ENCODE assay signal across 9 cellular contexts in genomic region chr10:60731134-60731883, GRCh38.
A peak's percentile ranks its signal among the peaks of the same experiment; 100 is the strongest.
DNase-seq lines count a peak whose midpoint lies in the region; ATAC-seq and TF ChIP-seq lines count a peak whose summit lies in the region.
"Had no signal": no experiment of that assay in that cellular context is flagged by ENCODE, and none has a peak within 500 bp of the region (broad histone marks: within the 10 kb centered on the region; RNA-seq: fewer than 3 reads in every experiment).

No MANE protein-coding gene starts in this region.

- H3K9me3 ChIP-seq in HUES48 (ENCODE audit: control insufficient read depth, insufficient read depth, low read length) = no peaks in the 10 kb centered on the region

- H3K4me3 Mint-ChIP-seq in stimulated activated naive CD8-positive, alpha-beta T cell treated with anti-CD3 and anti-CD28 coated beads, Interleukin-15, amount 100 ng/mL, for 72 hours = peak overlapping the region; percentile 76 to 85

- peak; percentile 84 for ATAC-seq in GM21526 (IDR thresholded peaks at IDR 0.05; ENCODE audit: low FRiP score, unreplicated experiment)
- ATAC-seq in stimulated activated naive CD8-positive, alpha-beta T cell treated with anti-CD3 and anti-CD28 coated beads, Interleukin-15, amount 100 ng/mL, for 72 hours = peak; percentile 38

- H3K27me3 Mint-ChIP-seq in stimulated activated naive CD8-positive, alpha-beta T cell treated with anti-CD3 and anti-CD28 coated beads, Interleukin-15, amount 100 ng/mL, for 72 hours = peaks cover 14% of the 10 kb centered on the region

- peaks cover 42% of the 10 kb centered on the region for H3K4me1 Mint-ChIP-seq in stimulated activated naive CD8-positive, alpha-beta T cell treated with anti-CD3 and anti-CD28 coated beads, Interleukin-15, amount 100 ng/mL, for 72 hours

- CTCF ChIA-PET in RWPE1 (lab: Yijun Ruan, JAX) = no interaction called here

- H3K27ac ChIP-seq in HUES48 (ENCODE audit: low read depth, low read length) (no peak overlapping the region), RWPE1 (no peak overlapping the region)

- peak overlapping the region; percentile 73 to 82 for H3K27ac Mint-ChIP-seq in stimulated activated naive CD8-positive, alpha-beta T cell treated with anti-CD3 and anti-CD28 coated beads, Interleukin-15, amount 100 ng/mL, for 72 hours

- no peaks in the 10 kb centered on the region for H3K9me3 Mint-ChIP-seq in stimulated activated naive CD8-positive, alpha-beta T cell treated with anti-CD3 and anti-CD28 coated beads, Interleukin-15, amount 100 ng/mL, for 72 hours
- H3K9me3 Mint-ChIP-seq: dendritic cell treated with granulocyte-macrophage colony-stimulating factor and Interleukin-4, amounts not matched to agents 40 ng/mL and 50 ng/mL, for 4 days had no signal

- peaks cover 40% of the 10 kb centered on the region for H3K4me1 ChIP-seq in HUES48 (ENCODE audit: control insufficient read depth, insufficient read depth, low read length)

- no peak for TF ChIP-seq CTCF in GM12865 (IDR thresholded peaks at IDR 0.05; ENCODE audit: insufficient read depth, low read depth, low read length, missing control alignments)
- TF ChIP-seq CTCF in RWPE1 (conservative IDR thresholded peaks at IDR 0.05; ENCODE audit: low read depth) = no peak

- H3K27me3 ChIP-seq in HUES48 (ENCODE audit: control insufficient read depth, insufficient read depth, low read length) = peaks cover 15% of the 10 kb centered on the region

- POLR2A ChIA-PET in RWPE1 (lab: Yijun Ruan, JAX; ENCODE audit: low non-redundant PET) = no interaction called here

- H3K36me3 ChIP-seq in HUES48 (ENCODE audit: control insufficient read depth, insufficient read depth, low read length) = no peaks in the 10 kb centered on the region

- H3K4me3 ChIP-seq in GM12865 (ENCODE audit: low read depth, low read length) (no peak overlapping the region), HUES48 (ENCODE audit: low read depth, low read length) (peak overlapping the region; percentile 85)

- no peak overlapping the region for H3K9ac ChIP-seq in HUES48 (ENCODE audit: low read depth, low read length)

- DNase-seq in GM12865 (ENCODE audit: low read depth) (peak; percentile 59), RWPE1 (ENCODE audit: low spot score) (no peak), HCEC 1CT (no peak), DMS53 treated with DMSO at 0.1 percent for 48 hours (lab: John Stamatoyannopoulos, UW; ENCODE audit: unreplicated experiment) (no peak)
- DNase-seq in central memory CD4-positive, alpha-beta T cell = peak; percentile 50
- peak in 1 of 2 donors; percentile 16 for DNase-seq in stimulated activated naive CD8-positive, alpha-beta T cell treated with anti-CD3 and anti-CD28 coated beads, Interleukin-15, amount 100 ng/mL, for 72 hours

Comparison
In these comparisons a context has a peak if more than half of its experiments do, and no peak if none do; other contexts are left out.
1. DNase-seq: peak in GM12865 (single experiment) and central memory CD4-positive, alpha-beta T cell (single experiment); none in RWPE1 (single experiment), HCEC 1CT (single experiment) and DMS53 treated with DMSO at 0.1 percent for 48 hours (single experiment).